Comparison of ENCODE assay signal across 1 cellular context in the genomic region with DNA sequence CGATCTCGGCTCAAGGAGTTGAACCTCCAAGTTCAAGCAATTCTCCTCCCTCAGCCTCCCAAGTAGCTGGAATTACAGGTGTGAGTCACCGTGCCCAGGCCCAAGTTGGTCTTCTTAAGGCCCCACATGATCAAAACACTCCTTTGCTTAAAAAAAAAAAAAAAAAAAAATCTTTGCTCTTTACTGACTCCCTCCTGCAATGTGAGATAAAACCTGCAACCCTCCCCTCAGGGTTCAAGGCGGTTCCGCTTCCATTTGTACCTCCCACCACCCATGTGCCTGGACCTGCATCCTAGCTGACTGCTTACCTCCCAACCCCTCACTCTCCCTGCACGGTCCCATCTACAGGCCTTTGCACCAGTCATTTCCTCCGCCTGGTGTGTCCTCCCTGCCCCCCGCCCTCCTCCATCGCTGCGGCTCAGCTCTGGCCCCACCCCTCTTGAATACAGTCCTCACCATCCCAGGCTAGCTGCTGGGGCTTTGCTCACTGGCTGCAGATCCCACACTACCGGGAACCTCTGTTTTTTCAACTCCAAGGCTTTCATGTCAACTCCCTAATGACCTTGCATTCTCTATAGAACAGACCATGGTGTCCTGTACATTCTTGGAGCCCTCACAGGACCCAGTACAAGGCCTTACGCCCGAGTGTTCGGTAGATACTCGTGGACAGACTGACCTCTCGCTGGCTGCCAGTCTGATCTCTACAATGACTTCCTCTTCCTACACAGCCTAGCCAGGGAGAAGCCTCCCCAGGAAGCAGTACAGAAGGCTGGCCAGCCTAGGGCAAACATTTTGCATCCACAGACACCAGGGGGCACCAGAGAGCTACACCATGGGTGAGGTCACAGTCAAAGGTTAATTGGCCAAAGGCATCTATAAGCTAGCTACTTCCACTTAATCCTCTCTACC.
TF ChIP-seq lines count a peak whose summit lies in the region.

No MANE protein-coding gene starts in this region.

TF ChIP-seq in K562, 482 proteins besides CTCF, POLR2A, EP300 and RAD21 (continued from another document and continues in another):
- TF ChIP-seq ZNF583 (CRISPR knock-in tag; IDR thresholded peaks at IDR 0.05), result no peak
- TF ChIP-seq RB1 (IDR thresholded peaks at IDR 0.05; ENCODE audit: low read depth), result no peak; the same call in 1 of the 2 replicates
- no peak for TF ChIP-seq CAMTA2 (CRISPR knock-in tag; conservative IDR thresholded peaks at IDR 0.05)
- no peak for TF ChIP-seq MTF1 (CRISPR knock-in tag; IDR thresholded peaks at IDR 0.05; ENCODE audit: borderline replicate concordance)
- no peak for TF ChIP-seq DACH1 (IDR thresholded peaks at IDR 0.05; ENCODE audit: partially characterized antibody)
- peak; percentile 72; the same call in 1 of the 2 replicates for TF ChIP-seq XRCC5 (IDR thresholded peaks at IDR 0.05; ENCODE audit: low read depth, low read length)
- no peak for TF ChIP-seq MED1 (CRISPR knock-in tag; IDR thresholded peaks at IDR 0.05; ENCODE audit: borderline replicate concordance)
- TF ChIP-seq KAT7 (CRISPR knock-in tag; IDR thresholded peaks at IDR 0.05; ENCODE audit: borderline replicate concordance), result no peak
- TF ChIP-seq, protein P1, sequence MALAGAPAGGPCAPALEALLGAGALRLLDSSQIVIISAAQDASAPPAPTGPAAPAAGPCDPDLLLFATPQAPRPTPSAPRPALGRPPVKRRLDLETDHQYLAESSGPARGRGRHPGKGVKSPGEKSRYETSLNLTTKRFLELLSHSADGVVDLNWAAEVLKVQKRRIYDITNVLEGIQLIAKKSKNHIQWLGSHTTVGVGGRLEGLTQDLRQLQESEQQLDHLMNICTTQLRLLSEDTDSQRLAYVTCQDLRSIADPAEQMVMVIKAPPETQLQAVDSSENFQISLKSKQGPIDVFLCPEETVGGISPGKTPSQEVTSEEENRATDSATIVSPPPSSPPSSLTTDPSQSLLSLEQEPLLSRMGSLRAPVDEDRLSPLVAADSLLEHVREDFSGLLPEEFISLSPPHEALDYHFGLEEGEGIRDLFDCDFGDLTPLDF (CRISPR knock-in tag; IDR thresholded peaks at IDR 0.05), result no peak
- TF ChIP-seq ZNF316 (IDR thresholded peaks at IDR 0.05), result no peak
- TF ChIP-seq ZNF212 (CRISPR knock-in tag; IDR thresholded peaks at IDR 0.05), result no peak
- TF ChIP-seq KLF13 (tag; IDR thresholded peaks at IDR 0.05; ENCODE audit: borderline replicate concordance, low read depth), result no peak
- TF ChIP-seq ZNF644 (tag; IDR thresholded peaks at IDR 0.05; ENCODE audit: low read depth), result no peak
- TF ChIP-seq MYBL2 (IDR thresholded peaks at IDR 0.05; ENCODE audit: low read depth), result no peak
- no peak for TF ChIP-seq MYBL2 (CRISPR knock-in tag; IDR thresholded peaks at IDR 0.05; ENCODE audit: borderline replicate concordance)
- TF ChIP-seq, protein P2, sequence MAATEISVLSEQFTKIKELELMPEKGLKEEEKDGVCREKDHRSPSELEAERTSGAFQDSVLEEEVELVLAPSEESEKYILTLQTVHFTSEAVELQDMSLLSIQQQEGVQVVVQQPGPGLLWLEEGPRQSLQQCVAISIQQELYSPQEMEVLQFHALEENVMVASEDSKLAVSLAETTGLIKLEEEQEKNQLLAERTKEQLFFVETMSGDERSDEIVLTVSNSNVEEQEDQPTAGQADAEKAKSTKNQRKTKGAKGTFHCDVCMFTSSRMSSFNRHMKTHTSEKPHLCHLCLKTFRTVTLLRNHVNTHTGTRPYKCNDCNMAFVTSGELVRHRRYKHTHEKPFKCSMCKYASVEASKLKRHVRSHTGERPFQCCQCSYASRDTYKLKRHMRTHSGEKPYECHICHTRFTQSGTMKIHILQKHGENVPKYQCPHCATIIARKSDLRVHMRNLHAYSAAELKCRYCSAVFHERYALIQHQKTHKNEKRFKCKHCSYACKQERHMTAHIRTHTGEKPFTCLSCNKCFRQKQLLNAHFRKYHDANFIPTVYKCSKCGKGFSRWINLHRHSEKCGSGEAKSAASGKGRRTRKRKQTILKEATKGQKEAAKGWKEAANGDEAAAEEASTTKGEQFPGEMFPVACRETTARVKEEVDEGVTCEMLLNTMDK (IDR thresholded peaks at IDR 0.05; ENCODE audit: borderline replicate concordance, insufficient read depth, low read depth, low read length, poor library complexity, severe bottlenecking), result peak; percentile 83
- TF ChIP-seq ATF1 (CRISPR knock-in tag; IDR thresholded peaks at IDR 0.05), result no peak
- 0 out of 2 replicates have a peak, but pooled peaks have one; percentile 16 for TF ChIP-seq ATF1 (tag; IDR thresholded peaks at IDR 0.05)
- TF ChIP-seq, protein P3, sequence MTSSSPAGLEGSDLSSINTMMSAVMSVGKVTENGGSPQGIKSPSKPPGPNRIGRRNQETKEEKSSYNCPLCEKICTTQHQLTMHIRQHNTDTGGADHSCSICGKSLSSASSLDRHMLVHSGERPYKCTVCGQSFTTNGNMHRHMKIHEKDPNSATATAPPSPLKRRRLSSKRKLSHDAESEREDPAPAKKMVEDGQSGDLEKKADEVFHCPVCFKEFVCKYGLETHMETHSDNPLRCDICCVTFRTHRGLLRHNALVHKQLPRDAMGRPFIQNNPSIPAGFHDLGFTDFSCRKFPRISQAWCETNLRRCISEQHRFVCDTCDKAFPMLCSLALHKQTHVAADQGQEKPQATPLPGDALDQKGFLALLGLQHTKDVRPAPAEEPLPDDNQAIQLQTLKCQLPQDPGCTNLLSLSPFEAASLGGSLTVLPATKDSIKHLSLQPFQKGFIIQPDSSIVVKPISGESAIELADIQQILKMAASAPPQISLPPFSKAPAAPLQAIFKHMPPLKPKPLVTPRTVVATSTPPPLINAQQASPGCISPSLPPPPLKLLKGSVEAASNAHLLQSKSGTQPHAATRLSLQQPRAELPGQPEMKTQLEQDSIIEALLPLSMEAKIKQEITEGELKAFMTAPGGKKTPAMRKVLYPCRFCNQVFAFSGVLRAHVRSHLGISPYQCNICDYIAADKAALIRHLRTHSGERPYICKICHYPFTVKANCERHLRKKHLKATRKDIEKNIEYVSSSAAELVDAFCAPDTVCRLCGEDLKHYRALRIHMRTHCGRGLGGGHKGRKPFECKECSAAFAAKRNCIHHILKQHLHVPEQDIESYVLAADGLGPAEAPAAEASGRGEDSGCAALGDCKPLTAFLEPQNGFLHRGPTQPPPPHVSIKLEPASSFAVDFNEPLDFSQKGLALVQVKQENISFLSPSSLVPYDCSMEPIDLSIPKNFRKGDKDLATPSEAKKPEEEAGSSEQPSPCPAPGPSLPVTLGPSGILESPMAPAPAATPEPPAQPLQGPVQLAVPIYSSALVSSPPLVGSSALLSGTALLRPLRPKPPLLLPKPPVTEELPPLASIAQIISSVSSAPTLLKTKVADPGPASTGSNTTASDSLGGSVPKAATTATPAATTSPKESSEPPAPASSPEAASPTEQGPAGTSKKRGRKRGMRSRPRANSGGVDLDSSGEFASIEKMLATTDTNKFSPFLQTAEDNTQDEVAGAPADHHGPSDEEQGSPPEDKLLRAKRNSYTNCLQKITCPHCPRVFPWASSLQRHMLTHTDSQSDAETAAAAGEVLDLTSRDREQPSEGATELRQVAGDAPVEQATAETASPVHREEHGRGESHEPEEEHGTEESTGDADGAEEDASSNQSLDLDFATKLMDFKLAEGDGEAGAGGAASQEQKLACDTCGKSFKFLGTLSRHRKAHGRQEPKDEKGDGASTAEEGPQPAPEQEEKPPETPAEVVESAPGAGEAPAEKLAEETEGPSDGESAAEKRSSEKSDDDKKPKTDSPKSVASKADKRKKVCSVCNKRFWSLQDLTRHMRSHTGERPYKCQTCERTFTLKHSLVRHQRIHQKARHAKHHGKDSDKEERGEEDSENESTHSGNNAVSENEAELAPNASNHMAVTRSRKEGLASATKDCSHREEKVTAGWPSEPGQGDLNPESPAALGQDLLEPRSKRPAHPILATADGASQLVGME (CRISPR knock-in tag; IDR thresholded peaks at IDR 0.05), result no peak
- TF ChIP-seq SMC3 (conservative IDR thresholded peaks at IDR 0.05; ENCODE audit: insufficient read depth, low read depth, low read length), result peak; percentile 85
- TF ChIP-seq, protein P4, sequence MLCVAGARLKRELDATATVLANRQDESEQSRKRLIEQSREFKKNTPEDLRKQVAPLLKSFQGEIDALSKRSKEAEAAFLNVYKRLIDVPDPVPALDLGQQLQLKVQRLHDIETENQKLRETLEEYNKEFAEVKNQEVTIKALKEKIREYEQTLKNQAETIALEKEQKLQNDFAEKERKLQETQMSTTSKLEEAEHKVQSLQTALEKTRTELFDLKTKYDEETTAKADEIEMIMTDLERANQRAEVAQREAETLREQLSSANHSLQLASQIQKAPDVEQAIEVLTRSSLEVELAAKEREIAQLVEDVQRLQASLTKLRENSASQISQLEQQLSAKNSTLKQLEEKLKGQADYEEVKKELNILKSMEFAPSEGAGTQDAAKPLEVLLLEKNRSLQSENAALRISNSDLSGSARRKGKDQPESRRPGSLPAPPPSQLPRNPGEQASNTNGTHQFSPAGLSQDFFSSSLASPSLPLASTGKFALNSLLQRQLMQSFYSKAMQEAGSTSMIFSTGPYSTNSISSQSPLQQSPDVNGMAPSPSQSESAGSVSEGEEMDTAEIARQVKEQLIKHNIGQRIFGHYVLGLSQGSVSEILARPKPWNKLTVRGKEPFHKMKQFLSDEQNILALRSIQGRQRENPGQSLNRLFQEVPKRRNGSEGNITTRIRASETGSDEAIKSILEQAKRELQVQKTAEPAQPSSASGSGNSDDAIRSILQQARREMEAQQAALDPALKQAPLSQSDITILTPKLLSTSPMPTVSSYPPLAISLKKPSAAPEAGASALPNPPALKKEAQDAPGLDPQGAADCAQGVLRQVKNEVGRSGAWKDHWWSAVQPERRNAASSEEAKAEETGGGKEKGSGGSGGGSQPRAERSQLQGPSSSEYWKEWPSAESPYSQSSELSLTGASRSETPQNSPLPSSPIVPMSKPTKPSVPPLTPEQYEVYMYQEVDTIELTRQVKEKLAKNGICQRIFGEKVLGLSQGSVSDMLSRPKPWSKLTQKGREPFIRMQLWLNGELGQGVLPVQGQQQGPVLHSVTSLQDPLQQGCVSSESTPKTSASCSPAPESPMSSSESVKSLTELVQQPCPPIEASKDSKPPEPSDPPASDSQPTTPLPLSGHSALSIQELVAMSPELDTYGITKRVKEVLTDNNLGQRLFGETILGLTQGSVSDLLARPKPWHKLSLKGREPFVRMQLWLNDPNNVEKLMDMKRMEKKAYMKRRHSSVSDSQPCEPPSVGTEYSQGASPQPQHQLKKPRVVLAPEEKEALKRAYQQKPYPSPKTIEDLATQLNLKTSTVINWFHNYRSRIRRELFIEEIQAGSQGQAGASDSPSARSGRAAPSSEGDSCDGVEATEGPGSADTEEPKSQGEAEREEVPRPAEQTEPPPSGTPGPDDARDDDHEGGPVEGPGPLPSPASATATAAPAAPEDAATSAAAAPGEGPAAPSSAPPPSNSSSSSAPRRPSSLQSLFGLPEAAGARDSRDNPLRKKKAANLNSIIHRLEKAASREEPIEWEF (CRISPR knock-in tag; IDR thresholded peaks at IDR 0.05), result no peak
- peak; percentile 72 for TF ChIP-seq ZNF384 (IDR thresholded peaks at IDR 0.05; ENCODE audit: low read depth, low read length)
- TF ChIP-seq CREB1 (IDR thresholded peaks at IDR 0.05), result no peak
- no peak for TF ChIP-seq CREB1 (CRISPR knock-in tag; IDR thresholded peaks at IDR 0.05)
- TF ChIP-seq SRF (CRISPR knock-in tag; IDR thresholded peaks at IDR 0.05), result peak in 1 of 2 experiments; percentile 70; a peak in 1 of 4 replicates
- no peak for TF ChIP-seq U2AF2 (optimal IDR thresholded peaks at IDR 0.05; ENCODE audit: low read depth, low read length)
- TF ChIP-seq KDM1A (IDR thresholded peaks at IDR 0.05), result peak; percentile 27 to 46; a peak in 1 of 4 replicates
- no peak for TF ChIP-seq GTF2E2 (tag; IDR thresholded peaks at IDR 0.05)
- TF ChIP-seq NR2C2 (CRISPR knock-in tag; IDR thresholded peaks at IDR 0.05), result peak; percentile 86
- TF ChIP-seq NR2C2 (tag; IDR thresholded peaks at IDR 0.05), result peak; percentile 92
- no peak for TF ChIP-seq SAFB2 (IDR thresholded peaks at IDR 0.05; ENCODE audit: borderline replicate concordance, low read depth, low read length, severe bottlenecking)
- TF ChIP-seq RFX5 (IDR thresholded peaks at IDR 0.05; ENCODE audit: low read depth, low read length), result no peak
- TF ChIP-seq SP1 (CRISPR knock-in tag; IDR thresholded peaks at IDR 0.05), result peak; percentile 44; the same call in 1 of the 2 replicates
- no peak for TF ChIP-seq RUNX1 (IDR thresholded peaks at IDR 0.05; ENCODE audit: low read depth)
- TF ChIP-seq ETV6 (IDR thresholded peaks at IDR 0.05; ENCODE audit: borderline replicate concordance in 1 of 2, low read depth in 2 of 2, low read length in 1 of 2), result peak in 1 of 2 experiments; percentile 51; a peak in 1 of 4 replicates
- TF ChIP-seq ETV6 (CRISPR knock-in tag; IDR thresholded peaks at IDR 0.05; ENCODE audit: borderline replicate concordance), result no peak
- TF ChIP-seq SAP30 (IDR thresholded peaks at IDR 0.05; ENCODE audit: borderline replicate concordance, insufficient read depth, low read depth, low read length, poor library complexity, severe bottlenecking), result no peak
- no peak for TF ChIP-seq SIRT6 (IDR thresholded peaks at IDR 0.05; ENCODE audit: low read depth, low read length)
- TF ChIP-seq, protein P5, sequence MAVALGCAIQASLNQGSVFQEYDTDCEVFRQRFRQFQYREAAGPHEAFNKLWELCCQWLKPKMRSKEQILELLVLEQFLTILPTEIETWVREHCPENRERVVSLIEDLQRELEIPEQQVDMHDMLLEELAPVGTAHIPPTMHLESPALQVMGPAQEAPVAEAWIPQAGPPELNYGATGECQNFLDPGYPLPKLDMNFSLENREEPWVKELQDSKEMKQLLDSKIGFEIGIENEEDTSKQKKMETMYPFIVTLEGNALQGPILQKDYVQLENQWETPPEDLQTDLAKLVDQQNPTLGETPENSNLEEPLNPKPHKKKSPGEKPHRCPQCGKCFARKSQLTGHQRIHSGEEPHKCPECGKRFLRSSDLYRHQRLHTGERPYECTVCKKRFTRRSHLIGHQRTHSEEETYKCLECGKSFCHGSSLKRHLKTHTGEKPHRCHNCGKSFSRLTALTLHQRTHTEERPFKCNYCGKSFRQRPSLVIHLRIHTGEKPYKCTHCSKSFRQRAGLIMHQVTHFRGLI (CRISPR knock-in tag; IDR thresholded peaks at IDR 0.05), result no peak
- no peak for TF ChIP-seq GTF2A2 (tag; IDR thresholded peaks at IDR 0.05)
- TF ChIP-seq, protein P6, sequence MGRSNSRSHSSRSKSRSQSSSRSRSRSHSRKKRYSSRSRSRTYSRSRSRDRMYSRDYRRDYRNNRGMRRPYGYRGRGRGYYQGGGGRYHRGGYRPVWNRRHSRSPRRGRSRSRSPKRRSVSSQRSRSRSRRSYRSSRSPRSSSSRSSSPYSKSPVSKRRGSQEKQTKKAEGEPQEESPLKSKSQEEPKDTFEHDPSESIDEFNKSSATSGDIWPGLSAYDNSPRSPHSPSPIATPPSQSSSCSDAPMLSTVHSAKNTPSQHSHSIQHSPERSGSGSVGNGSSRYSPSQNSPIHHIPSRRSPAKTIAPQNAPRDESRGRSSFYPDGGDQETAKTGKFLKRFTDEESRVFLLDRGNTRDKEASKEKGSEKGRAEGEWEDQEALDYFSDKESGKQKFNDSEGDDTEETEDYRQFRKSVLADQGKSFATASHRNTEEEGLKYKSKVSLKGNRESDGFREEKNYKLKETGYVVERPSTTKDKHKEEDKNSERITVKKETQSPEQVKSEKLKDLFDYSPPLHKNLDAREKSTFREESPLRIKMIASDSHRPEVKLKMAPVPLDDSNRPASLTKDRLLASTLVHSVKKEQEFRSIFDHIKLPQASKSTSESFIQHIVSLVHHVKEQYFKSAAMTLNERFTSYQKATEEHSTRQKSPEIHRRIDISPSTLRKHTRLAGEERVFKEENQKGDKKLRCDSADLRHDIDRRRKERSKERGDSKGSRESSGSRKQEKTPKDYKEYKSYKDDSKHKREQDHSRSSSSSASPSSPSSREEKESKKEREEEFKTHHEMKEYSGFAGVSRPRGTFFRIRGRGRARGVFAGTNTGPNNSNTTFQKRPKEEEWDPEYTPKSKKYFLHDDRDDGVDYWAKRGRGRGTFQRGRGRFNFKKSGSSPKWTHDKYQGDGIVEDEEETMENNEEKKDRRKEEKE (IDR thresholded peaks at IDR 0.05; ENCODE audit: borderline replicate concordance in 1 of 2, control insufficient read depth in 1 of 2, low read depth in 2 of 2, low read length in 1 of 2), result no peak
- TF ChIP-seq SMARCA4 (IDR thresholded peaks at IDR 0.05), result peak; percentile 60
